ENCODE assay signal across 9 cellular contexts in the genomic region with DNA sequence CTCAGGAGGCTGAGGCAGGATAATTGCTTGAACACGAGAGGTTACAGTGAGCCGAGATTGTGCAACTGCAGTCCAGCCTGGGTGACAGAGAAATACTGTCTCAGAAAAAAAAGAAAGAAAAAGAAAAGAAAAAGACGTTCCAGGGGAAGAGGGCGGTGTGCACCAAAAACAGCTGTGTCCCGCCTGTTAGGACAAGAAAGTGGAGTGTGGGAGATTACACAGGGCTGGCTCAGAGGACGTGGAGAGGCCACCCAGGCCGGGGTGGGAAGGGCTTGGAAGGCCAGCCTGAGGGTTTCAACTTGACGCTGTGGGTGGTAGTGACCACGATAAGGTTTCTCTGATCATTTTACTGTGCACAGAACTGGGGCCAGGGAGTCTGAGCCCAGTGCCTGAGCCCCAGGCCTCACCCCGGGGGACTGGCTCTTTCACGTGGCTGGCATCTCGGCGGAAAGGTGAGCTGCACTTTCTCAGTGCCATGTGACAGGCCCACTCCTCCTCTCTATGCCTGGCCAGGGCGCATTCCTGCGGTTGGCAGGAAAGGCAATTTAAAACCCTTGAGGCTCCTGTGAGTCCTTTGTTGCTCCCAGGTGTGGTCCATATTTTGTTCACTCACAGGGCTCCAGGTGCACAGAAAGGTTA. TPM values are rescaled to one million over a fixed set of nuclear protein-coding genes. Genes with fewer than 3 reads are reported as not detected.
DNase-seq lines count a peak whose midpoint lies in the region; ATAC-seq, FAIRE-seq and TF ChIP-seq lines count a peak whose summit lies in the region.
"Had no signal": no experiment of that assay in that cellular context is flagged by ENCODE, and none has a peak within 500 bp of the region (broad histone marks: within the 10 kb centered on the region; RNA-seq: fewer than 3 reads in every experiment).

No MANE protein-coding gene starts in this region.

- RAD21 ChIA-PET in HCT116 (lab: Charles Lee; ENCODE audit: low non-redundant PET in 1 of 2, low total read pairs in 2 of 2, uncharacterized antibody in 2 of 2, unreplicated experiment in 2 of 2), result no interaction called here

- in situ Hi-C loops in gastrocnemius medialis (cut with MboI; ENCODE audit: low sequenced_read_pairs in 4 of 4), result no loop called here
- in situ Hi-C loops in ACHN (cut with HindIII; ENCODE audit: low pct_ligation_motif_present, low pct_unique_long_range_greater_than_20kb, low sequenced_read_pairs), result no loop called here

- no peak overlapping the region for H2AFZ ChIP-seq in HCT116 (ENCODE audit: low read depth, low read length, poor library complexity, severe bottlenecking)

- H3K36me3 ChIP-seq in HCT116 (ENCODE audit: control insufficient read depth in 1 of 2, insufficient read depth in 2 of 2, low read length in 2 of 2), result peaks cover 0 to 7% of the 10 kb centered on the region in 2 experiments; a peak in 1 of 4 replicates
- H3K36me3 ChIP-seq in cardiac muscle cell, result peaks cover 5% of the 10 kb centered on the region
- peaks cover 0 to under 1% of the 10 kb centered on the region in 2 donors for H3K36me3 ChIP-seq in gastrocnemius medialis

- H3K27ac Mint-ChIP-seq in osteocyte (ENCODE audit: unreplicated experiment), result no peak overlapping the region

- no peaks in the 10 kb centered on the region for H3K9me3 ChIP-seq in HCT116 (ENCODE audit: control insufficient read depth in 1 of 2, insufficient read depth in 1 of 2, low read depth in 1 of 2, low read length in 2 of 2)
- H3K9me3 ChIP-seq in cardiac muscle cell (ENCODE audit: low read depth), result no peaks in the 10 kb centered on the region
- H3K9me3 ChIP-seq in gastrocnemius medialis, result no peaks in the 10 kb centered on the region

- no peaks in the 10 kb centered on the region for H3K27me3 Mint-ChIP-seq in osteocyte (ENCODE audit: unreplicated experiment)

- TF ChIP-seq POLR2A in HCT116 (IDR thresholded peaks at IDR 0.05; ENCODE audit: borderline replicate concordance, extremely low read depth, insufficient read depth, insufficient read length) (no peak), gastrocnemius medialis (IDR thresholded peaks at IDR 0.05) (no peak)

- peaks cover 12% of the 10 kb centered on the region for H3K4me1 Mint-ChIP-seq in osteocyte (ENCODE audit: unreplicated experiment)

- ATAC-seq in HCT116, result peak; percentile 25; the same call in 1 of the 2 replicates
- ATAC-seq in gastrocnemius medialis, result peak; percentile 27 to 35
- ATAC-seq in GM19397 (IDR thresholded peaks at IDR 0.05; ENCODE audit: unreplicated experiment), result no peak

- H3K27me3 ChIP-seq in HCT116 (ENCODE audit: insufficient read depth, low read length), result no peaks in the 10 kb centered on the region
- no peaks in the 10 kb centered on the region for H3K27me3 ChIP-seq in cardiac muscle cell
- no peaks in the 10 kb centered on the region for H3K27me3 ChIP-seq in gastrocnemius medialis

- no peak for FAIRE-seq in GM19239 (lab: Jason Lieb, UNC)

- H3K4me3 Mint-ChIP-seq in osteocyte (ENCODE audit: unreplicated experiment), result no peak overlapping the region

- H3K79me2 ChIP-seq in HCT116 (ENCODE audit: insufficient read depth, low read length), result no peaks in the 10 kb centered on the region

- no peaks in the 10 kb centered on the region for H3K9me3 Mint-ChIP-seq in osteocyte (ENCODE audit: unreplicated experiment)

- no TSS peak for BruUV-seq in HCT116 (replicated peaks; lab: Mats Ljungman, UMichigan)

- intact Hi-C loops in HCT116 (cut with micrococcal nuclease), result no loop called here
- intact Hi-C loops in gastrocnemius medialis (cut with DNase I; ENCODE audit: low total_unique reads), result no loop called here

- H3K4me3 ChIP-seq in HCT116 (replicated peaks in 1 of 2; ENCODE audit: low read depth in 1 of 2, low read length in 2 of 2) (no peak overlapping the region), cardiac muscle cell (no peak overlapping the region), gastrocnemius medialis (no peak overlapping the region)

- CTCF ChIA-PET in HCT116 (lab: Charles Lee) (no interaction called here), RWPE1 (lab: Yijun Ruan, JAX) (interaction anchor here (0.6 kb wide), 1 partner anchor 69 kb away, joined by 5 read pairs; no protein-coding TSS in a partner anchor)

- H3K4me1 ChIP-seq in HCT116 (ENCODE audit: control insufficient read depth in 1 of 2, insufficient read depth in 2 of 2, low read length in 2 of 2) (peaks cover 13 to 19% of the 10 kb centered on the region in 2 experiments), cardiac muscle cell (ENCODE audit: low read depth) (no peaks in the 10 kb centered on the region), gastrocnemius medialis (peaks cover 0 to 3% of the 10 kb centered on the region in 2 donors)

- no peak overlapping the region for H3K4me2 ChIP-seq in HCT116 (ENCODE audit: low read length)

- no peak overlapping the region; the same call in 1 of the 2 replicates for H3K27ac ChIP-seq in HCT116 (ENCODE audit: low read depth, low read length)
- H3K27ac ChIP-seq in RWPE1, result peak overlapping the region; percentile 76
- no peak overlapping the region for H3K27ac ChIP-seq in cardiac muscle cell
- H3K27ac ChIP-seq in gastrocnemius medialis, result no peak overlapping the region

- peaks cover 8% of the 10 kb centered on the region for H3K36me3 Mint-ChIP-seq in osteocyte (ENCODE audit: unreplicated experiment)

- TF ChIP-seq RAD21 in HCT116 (IDR thresholded peaks at IDR 0.05; ENCODE audit: low read depth), result no peak

- H4K20me1 ChIP-seq in HCT116 (ENCODE audit: insufficient read depth), result no peaks in the 10 kb centered on the region

- DNase-seq in HCT116 (ENCODE audit: low read depth, low spot score) (no peak), RWPE1 (ENCODE audit: low spot score) (peak; percentile 72), cardiac muscle cell (ENCODE audit: low read depth in 1 of 2, low spot score in 1 of 2) (peak in 1 of 2 donors; percentile 85), gastrocnemius medialis (peak; percentile 19 to 51), ACHN (no peak), osteocyte (ENCODE audit: extremely low spot score, unreplicated experiment) (no peak), GM19239 (ENCODE audit: insufficient read length, low spot score) (no peak)
- DNase-seq: NCI-H524 had no signal

- no peaks in the 10 kb centered on the region for H3K9me2 ChIP-seq in HCT116 (ENCODE audit: insufficient read depth)

- POLR2A ChIA-PET in HCT116 (lab: Charles Lee), result no interaction called here
- POLR2A ChIA-PET in RWPE1 (lab: Yijun Ruan, JAX; ENCODE audit: low non-redundant PET), result interaction anchor here (0.5 to 1.4 kb wide), 3 partner anchors 23 to 174 kb away, joined by 3 to 9 read pairs (median 4); no protein-coding TSS in a partner anchor

- TF ChIP-seq CTCF in HCT116 (IDR thresholded peaks at IDR 0.05 in 2 of 3, conservative IDR thresholded peaks at IDR 0.05 in 1 of 3; ENCODE audit: borderline replicate concordance in 1 of 3, insufficient read depth in 1 of 3, low read depth in 2 of 3, low read length in 2 of 3) (no peak), RWPE1 (conservative IDR thresholded peaks at IDR 0.05; ENCODE audit: low read depth) (no peak), cardiac muscle cell (IDR thresholded peaks at IDR 0.05; ENCODE audit: low read depth, low read length) (peak; percentile 3), gastrocnemius medialis (IDR thresholded peaks at IDR 0.05 in 4 of 5, conservative IDR thresholded peaks at IDR 0.05 in 1 of 5) (no peak), osteocyte (IDR thresholded peaks at IDR 0.05) (no peak)

- no peak overlapping the region for H3K9ac ChIP-seq in HCT116 (ENCODE audit: low read length)

TF ChIP-seq in HCT116, 20 proteins besides CTCF, POLR2A, EP300 and RAD21:
- no peak for TF ChIP-seq ZNF274 (IDR thresholded peaks at IDR 0.05; ENCODE audit: low read depth, low read length)

RNA-seq across cellular contexts. Expression of a gene that starts 13.9 kb away (rescaled TPM):
- total RNA-seq in HCT116 (2021; ENCODE audit: unreplicated experiment) (42.9 TPM), cardiac muscle cell (83.6 and 115 TPM in 2 replicates), gastrocnemius medialis (10 to 100 TPM; 28.5 to 52.1 (median 38.2) TPM), osteocyte (44.8 and 50.7 TPM in 2 replicates)
- polyA plus RNA-seq in HCT116 (2012), result 42.5 and 44.2 TPM in 2 replicates
- polyA plus RNA-seq in cardiac muscle cell, result 190 and 223 TPM in 2 replicates

RNA-seq across cellular contexts. Expression of a gene that starts 22.2 kb away (rescaled TPM):
- 120 TPM for total RNA-seq in HCT116 (2021; ENCODE audit: unreplicated experiment)
- polyA plus RNA-seq in HCT116 (2012), result 90.7 and 111 TPM in 2 replicates
- total RNA-seq in cardiac muscle cell, result 95.6 and 97.9 TPM in 2 replicates
- polyA plus RNA-seq in cardiac muscle cell, result 87.9 and 101 TPM in 2 replicates
- 100 to 1,000 TPM in 3 of 4 donors, 10 to 100 TPM in 1; 85.7 to 218 (median 115) TPM for total RNA-seq in gastrocnemius medialis
- total RNA-seq in osteocyte, result 62.1 and 74.0 TPM in 2 replicates

Comparison
In these comparisons a context has a peak if more than half of its experiments do, and no peak if none do; other contexts are left out.
1. DNase-seq: peak in RWPE1 (single experiment) and gastrocnemius medialis (2 of 2); none in HCT116 (single experiment), ACHN (single experiment), osteocyte (single experiment) and GM19239 (single experiment).